27 cellular contexts compared by ENCODE assay signal in the genomic region with DNA sequence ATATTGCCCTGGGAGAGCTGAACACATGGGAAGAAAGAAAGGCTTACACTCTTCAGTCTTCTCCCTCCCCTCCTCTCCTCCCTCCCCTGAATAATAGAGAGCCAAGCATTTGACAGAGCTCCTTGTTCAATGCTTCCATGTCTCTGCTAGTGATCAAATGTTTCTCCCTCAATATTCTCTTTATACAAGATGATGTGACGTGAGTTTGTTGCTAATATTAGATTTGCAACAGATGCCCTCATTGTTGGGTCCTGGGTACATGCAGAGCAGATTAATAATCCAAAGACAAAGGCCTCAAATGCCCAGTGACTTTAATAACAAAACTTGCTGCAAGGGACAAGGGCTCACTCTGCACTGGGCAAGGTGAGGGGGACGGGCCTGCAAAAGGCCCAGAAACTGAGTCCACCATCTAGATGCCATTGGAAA. TPM values are rescaled to one million over a fixed set of nuclear protein-coding genes. Genes with fewer than 3 reads are reported as not detected.
DNase-seq lines count a peak whose midpoint lies in the region; FAIRE-seq and TF ChIP-seq lines count a peak whose summit lies in the region.
"Had no signal": no experiment of that assay in that cellular context is flagged by ENCODE, and none has a peak within 500 bp of the region (broad histone marks: within the 10 kb centered on the region; RNA-seq: fewer than 3 reads in every experiment).

No MANE protein-coding gene starts in this region.

- no peak overlapping the region for H3K4me3 Mint-ChIP-seq in astrocyte (ENCODE audit: unreplicated experiment)
- H3K4me3 Mint-ChIP-seq: activated CD4-positive, alpha-beta T cell treated with anti-CD3 and anti-CD28 coated beads for 36 hours; CD8-positive, alpha-beta T cell; central memory CD8-positive, alpha-beta T cell had no signal

- intact Hi-C loops in sigmoid colon (cut with DNase I), result no loop called here

- no peaks in the 10 kb centered on the region for H4K20me1 ChIP-seq in astrocyte (ENCODE audit: insufficient read depth, low read length)

- H3K9ac ChIP-seq in astrocyte (ENCODE audit: low read length), result no peak overlapping the region

- no peak for FAIRE-seq in astrocyte (lab: Jason Lieb, UNC)
- FAIRE-seq: GM12878, TTC549 had no signal

- DNase-seq in C1 segment of cervical spinal cord (lab: John Stamatoyannopoulos, UW) (peak in 9 of 14 donors; percentile 13 to 72 (median 61)), astrocyte (ENCODE audit: low read depth) (no peak), sigmoid colon (no peak), NCI-H1048 (lab: John Stamatoyannopoulos, UW) (no peak), SIG-M5 (lab: John Stamatoyannopoulos, UW) (no peak), DMS 273 treated with DMSO at 0.1 percent for 48 hours (lab: John Stamatoyannopoulos, UW) (no peak)
- DNase-seq in activated CD4-positive, CD25-positive, alpha-beta regulatory T cell treated with anti-CD3 and anti-CD28 coated beads, Interleukin-2, amount 50 U/mL, for 72 hours, result no peak
- DNase-seq: activated CD4-positive, alpha-beta T cell treated with anti-CD3 and anti-CD28 coated beads for 36 hours; CD8-positive, alpha-beta T cell; DMS79; effector CD8-positive, alpha-beta T cell; esophagus squamous epithelium; glutamatergic neuron; GOT3; IMR-90; NCI-H1417 treated with DMSO at 0.1 percent for 48 hours; NCI-H526; right lobe of liver; transverse colon had no signal

- TF ChIP-seq CTCF in astrocyte (IDR thresholded peaks at IDR 0.05; ENCODE audit: insufficient read depth, low read depth, low read length) (no peak), sigmoid colon (IDR thresholded peaks at IDR 0.05) (no peak)

- H3K27me3 Mint-ChIP-seq in astrocyte (ENCODE audit: low read depth, unreplicated experiment), result peaks cover 4% of the 10 kb centered on the region
- H3K27me3 Mint-ChIP-seq: activated CD4-positive, alpha-beta T cell treated with anti-CD3 and anti-CD28 coated beads for 36 hours; central memory CD8-positive, alpha-beta T cell had no signal

- H3K27ac Mint-ChIP-seq in astrocyte (ENCODE audit: unreplicated experiment), result peak overlapping the region; percentile 75
- H3K27ac Mint-ChIP-seq: CD8-positive, alpha-beta T cell had no signal

- H3K27ac ChIP-seq in astrocyte (ENCODE audit: low read depth, low read length), result no peak overlapping the region
- peak overlapping the region; percentile 97 for H3K27ac ChIP-seq in layer of hippocampus (ENCODE audit: low read depth, low read length)
- peak overlapping the region; percentile 42 to 66 (median 46) for H3K27ac ChIP-seq in sigmoid colon
- H3K27ac ChIP-seq: neutrophil, RWPE1 had no signal

- H3K4me1 ChIP-seq in astrocyte (ENCODE audit: insufficient read depth, low read length) (peaks cover 14% of the 10 kb centered on the region), sigmoid colon (no peaks in the 10 kb centered on the region)
- H3K4me1 ChIP-seq: esophagus squamous epithelium, right lobe of liver, transverse colon had no signal

- no peak for TF ChIP-seq EP300 in sigmoid colon (IDR thresholded peaks at IDR 0.05)

- no peak overlapping the region for H3K4me3 ChIP-seq in astrocyte (ENCODE audit: insufficient read depth, low read depth, low read length)
- no peak overlapping the region for H3K4me3 ChIP-seq in sigmoid colon
- H3K4me3 ChIP-seq: esophagus squamous epithelium, GM12878, right lobe of liver, transverse colon had no signal

- 91 to 94% methylated on average over 2 of the region's 2 CpGs for WGBS in sigmoid colon, 2 donors

- H3K9me3 Mint-ChIP-seq in astrocyte (ENCODE audit: unreplicated experiment), result no peaks in the 10 kb centered on the region
- H3K9me3 Mint-ChIP-seq: CD8-positive, alpha-beta T cell; central memory CD8-positive, alpha-beta T cell had no signal

- H3K4me1 Mint-ChIP-seq in astrocyte (ENCODE audit: low read depth, unreplicated experiment), result peaks cover 34% of the 10 kb centered on the region
- H3K4me1 Mint-ChIP-seq: central memory CD8-positive, alpha-beta T cell had no signal

- no peak overlapping the region for H2AFZ ChIP-seq in astrocyte (ENCODE audit: low read depth, low read length)

- H3K27me3 ChIP-seq in astrocyte (ENCODE audit: insufficient read depth, low read length) (no peaks in the 10 kb centered on the region), layer of hippocampus (ENCODE audit: control insufficient read depth, insufficient read depth, low read length) (no peaks in the 10 kb centered on the region), sigmoid colon (no peaks in the 10 kb centered on the region)
- H3K27me3 ChIP-seq: esophagus squamous epithelium, right lobe of liver, transverse colon had no signal

- no peak overlapping the region for H3K4me2 ChIP-seq in astrocyte (ENCODE audit: low read length)

- H3K79me2 ChIP-seq in astrocyte (ENCODE audit: insufficient read depth, low read length), result no peaks in the 10 kb centered on the region

- TF ChIP-seq POLR2A in sigmoid colon (IDR thresholded peaks at IDR 0.05), result no peak

- H3K36me3 ChIP-seq in astrocyte (ENCODE audit: insufficient read depth, low read length), result no peaks in the 10 kb centered on the region
- no peaks in the 10 kb centered on the region for H3K36me3 ChIP-seq in sigmoid colon
- H3K36me3 ChIP-seq: esophagus squamous epithelium, neutrophil, right lobe of liver, transverse colon had no signal

- H3K9me3 ChIP-seq in astrocyte (ENCODE audit: insufficient read depth, low read depth, low read length), result no peaks in the 10 kb centered on the region
- H3K9me3 ChIP-seq in sigmoid colon, result no peaks in the 10 kb centered on the region
- H3K9me3 ChIP-seq: esophagus squamous epithelium, neutrophil, right lobe of liver, transverse colon had no signal

- H3K36me3 Mint-ChIP-seq in astrocyte (ENCODE audit: low read depth, unreplicated experiment), result no peaks in the 10 kb centered on the region
- H3K36me3 Mint-ChIP-seq: CD8-positive, alpha-beta T cell had no signal

RNA-seq across cellular contexts. Expression of a gene that starts 7.1 kb away (rescaled TPM):
- total RNA-seq in astrocyte, result 29.8 and 34.4 TPM in 2 replicates
- total RNA-seq in sigmoid colon, result 10 to 100 TPM; 18.1 to 31.4 (median 21.0) TPM
- polyA plus RNA-seq in sigmoid colon, result 10 to 100 TPM in 1 of 3 donors, 1 to 10 TPM in 2; 7.8 to 26.5 (median 8.3) TPM

RNA-seq across cellular contexts. Expression of a gene that starts 15.9 kb away (rescaled TPM):
- total RNA-seq in astrocyte, result 41.6 and 47.5 TPM in 2 replicates
- 10 to 100 TPM; 15.0 to 30.4 (median 25.2) TPM for total RNA-seq in sigmoid colon
- polyA plus RNA-seq in sigmoid colon, result 10 to 100 TPM; 34.6 to 54.7 (median 37.2) TPM

RNA-seq across cellular contexts. Expression of a gene that starts 33.4 kb away (rescaled TPM):
- total RNA-seq in astrocyte (not detected in 2 replicates), sigmoid colon (not detected)
- polyA plus RNA-seq in sigmoid colon, result not detected
- total RNA-seq: activated CD4-positive, alpha-beta T cell treated with anti-CD3 and anti-CD28 coated beads for 36 hours; CD8-positive, alpha-beta T cell; esophagus squamous epithelium; GM12878; IMR-90; left lobe of liver; M059J; right lobe of liver; transverse colon had no signal
- polyA plus RNA-seq: GM12878, IMR-90 had no signal

RNA-seq across cellular contexts. Expression of a gene that starts 57.5 kb away (rescaled TPM):
- total RNA-seq in astrocyte, result 0.41 TPM in 1 of 2 replicates, not detected in the other
- not detected for total RNA-seq in sigmoid colon
- not detected for polyA plus RNA-seq in sigmoid colon
- total RNA-seq: activated CD4-positive, alpha-beta T cell treated with anti-CD3 and anti-CD28 coated beads for 36 hours; CD8-positive, alpha-beta T cell; esophagus squamous epithelium; GM12878; IMR-90; left lobe of liver; M059J; right lobe of liver; transverse colon had no signal
- polyA plus RNA-seq: GM12878, IMR-90 had no signal

Comparison
In these comparisons a context has a peak if more than half of its experiments do, and no peak if none do; other contexts are left out.
1. DNase-seq: peak in C1 segment of cervical spinal cord (9 of 14); none in astrocyte (single experiment), sigmoid colon (single experiment), NCI-H1048 (single experiment), activated CD4-positive, CD25-positive, alpha-beta regulatory T cell treated with anti-CD3 and anti-CD28 coated beads, Interleukin-2, amount 50 U/mL, for 72 hours (single experiment), SIG-M5 (single experiment) and DMS 273 treated with DMSO at 0.1 percent for 48 hours (single experiment).